Comparison of ENCODE assay signal across 19 cellular contexts in the genomic region with DNA sequence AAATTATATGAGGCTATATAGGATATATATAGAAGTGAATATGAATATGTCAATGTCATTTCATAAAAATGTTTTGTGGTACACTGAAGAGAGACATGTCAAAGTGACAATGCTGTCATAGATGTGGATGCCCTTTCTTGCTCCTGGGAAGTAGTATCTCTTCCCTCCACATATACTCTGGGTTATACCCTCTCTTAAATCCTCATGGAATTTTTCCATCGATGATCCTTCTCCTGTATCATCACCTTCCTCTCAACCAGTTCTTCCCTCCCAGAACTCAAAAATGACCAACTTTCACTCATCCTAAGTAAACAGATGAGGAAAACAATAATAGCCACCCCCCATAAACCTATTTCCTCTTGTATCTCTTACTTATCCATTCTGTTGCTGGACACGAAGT.
"Had no signal": no experiment of that assay in that cellular context is flagged by ENCODE, and none has a peak within 500 bp of the region (broad histone marks: within the 10 kb centered on the region; RNA-seq: fewer than 3 reads in every experiment).

No MANE protein-coding gene starts in this region.

- H3K4me2 ChIP-seq: hepatocyte had no signal

- H3K27ac ChIP-seq: hepatocyte, spleen, tibial artery had no signal

- H3K4me1 ChIP-seq: esophagus squamous epithelium, spleen, tibial artery had no signal

- H3K9me3 ChIP-seq: esophagus squamous epithelium, spleen, tibial artery had no signal

- H3K4me3 ChIP-seq: esophagus squamous epithelium, hepatocyte, spleen, tibial artery had no signal

- H2AFZ ChIP-seq: hepatocyte had no signal

- ATAC-seq: activated CD8-positive, alpha-beta memory T cell treated with anti-CD3 and anti-CD28 coated beads, Interleukin-2, amount 10 ng/mL, durations not matched to agents 7 days and 5 days; activated T-helper 17 cell treated with anti-CD3 and anti-CD28 coated beads, Interleukin-2, amount 50 U/mL, for 72 hours; left cardiac atrium; natural killer cell had no signal

- H3K36me3 ChIP-seq: esophagus squamous epithelium, spleen, tibial artery had no signal

- H3K27me3 ChIP-seq: esophagus squamous epithelium, hepatocyte, spleen, tibial artery had no signal

- H3K79me2 ChIP-seq: hepatocyte had no signal

- DNase-seq: activated B cell treated with CpG ODN at 0.5 μM for 24 hours; activated CD4-positive, alpha-beta memory T cell treated with anti-CD3 and anti-CD28 coated beads for 36 hours; activated CD4-positive, alpha-beta T cell treated with anti-CD3 and anti-CD28 coated beads for 4 hours; activated CD8-positive, alpha-beta memory T cell treated with anti-CD3 and anti-CD28 coated beads, Interleukin-2, amount 10 ng/mL, durations not matched to agents 7 days and 5 days; activated naive CD4-positive, alpha-beta T cell; activated naive CD8-positive, alpha-beta T cell treated with anti-CD3 and anti-CD28 coated beads for 36 hours; amniotic stem cell; cortex of kidney; effector memory CD4-positive, alpha-beta T cell; esophagus squamous epithelium; left cardiac atrium; natural killer cell; posterior cingulate gyrus; retina; spleen; stimulated activated naive CD4-positive, alpha-beta T cell; tibial artery had no signal
